10 cellular contexts compared by ENCODE assay signal in genomic region chr5:59042683-59043082, GRCh38.
A peak's percentile ranks its signal among the peaks of the same experiment; 100 is the strongest.
DNase-seq lines count a peak whose midpoint lies in the region; ATAC-seq and TF ChIP-seq lines count a peak whose summit lies in the region.
"Had no signal": no experiment of that assay in that cellular context is flagged by ENCODE, and none has a peak within 500 bp of the region (broad histone marks: within the 10 kb centered on the region; RNA-seq: fewer than 3 reads in every experiment).

No MANE protein-coding gene starts in this region.

- H3K9me3 Mint-ChIP-seq in T-helper 1 cell treated with Interleukin-12 subunit alpha and Interleukin-12 subunit beta and Interleukin-4 antibody, amounts not matched to agents 30 μg/mL and 1 μg/mL, for 36 hours = no peaks in the 10 kb centered on the region

- H3K4me1 ChIP-seq in gastrocnemius medialis = peaks cover 29 to 40% of the 10 kb centered on the region in 2 donors

- in situ Hi-C loops in gastrocnemius medialis (cut with MboI; ENCODE audit: low sequenced_read_pairs in 4 of 4) = loop anchor here (25.0 kb wide), 1 partner anchor 320 kb away; no protein-coding TSS in a partner anchor

- ATAC-seq in gastrocnemius medialis = peak in 1 of 2 donors; percentile 15
- ATAC-seq: mucosa of descending colon had no signal

- DNase-seq in T-helper 1 cell (no peak), SW480 (ENCODE audit: low spot score) (peak; percentile 34), fibroblast of villous mesenchyme (ENCODE audit: low read depth) (peak; percentile 14), gastrocnemius medialis (peak; percentile 48 to 70), activated gamma-delta T cell treated with Interleukin-2 at 50 U/mL for 16 hours (no peak), NCI-H1092 treated with DMSO at 0.1 percent for 48 hours (lab: John Stamatoyannopoulos, UW) (no peak), NCI-H146 (lab: John Stamatoyannopoulos, UW) (no peak)

- TF ChIP-seq POLR2A in gastrocnemius medialis (IDR thresholded peaks at IDR 0.05) = no peak

- peak overlapping the region; percentile 83 to 93 (median 91) for H3K27ac ChIP-seq in gastrocnemius medialis
- H3K27ac ChIP-seq: brain microvascular endothelial cell had no signal

- H3K36me3 Mint-ChIP-seq in T-helper 1 cell treated with Interleukin-12 subunit alpha and Interleukin-12 subunit beta and Interleukin-4 antibody, amounts not matched to agents 30 μg/mL and 1 μg/mL, for 36 hours (ENCODE audit: low read depth) = peaks cover 13% of the 10 kb centered on the region

- H3K4me1 Mint-ChIP-seq in T-helper 1 cell treated with Interleukin-12 subunit alpha and Interleukin-12 subunit beta and Interleukin-4 antibody, amounts not matched to agents 30 μg/mL and 1 μg/mL, for 36 hours (ENCODE audit: low read depth) = peaks cover 27% of the 10 kb centered on the region

- no peaks in the 10 kb centered on the region for H3K36me3 ChIP-seq in gastrocnemius medialis
- H3K36me3 ChIP-seq: brain microvascular endothelial cell had no signal

- peak overlapping the region; percentile 26 for H3K4me3 Mint-ChIP-seq in T-helper 1 cell treated with Interleukin-12 subunit alpha and Interleukin-12 subunit beta and Interleukin-4 antibody, amounts not matched to agents 30 μg/mL and 1 μg/mL, for 36 hours

- intact Hi-C loops in gastrocnemius medialis (cut with DNase I; ENCODE audit: low total_unique reads) = no loop called here

- no peaks in the 10 kb centered on the region for H3K9me3 ChIP-seq in gastrocnemius medialis
- H3K9me3 ChIP-seq: mucosa of descending colon had no signal

- H3K27me3 Mint-ChIP-seq in T-helper 1 cell treated with Interleukin-12 subunit alpha and Interleukin-12 subunit beta and Interleukin-4 antibody, amounts not matched to agents 30 μg/mL and 1 μg/mL, for 36 hours (ENCODE audit: low read depth) = no peaks in the 10 kb centered on the region

- TF ChIP-seq CTCF in fibroblast of villous mesenchyme (IDR thresholded peaks at IDR 0.05; ENCODE audit: insufficient read depth, low read depth, low read length) = no peak
- no peak for TF ChIP-seq CTCF in gastrocnemius medialis (IDR thresholded peaks at IDR 0.05 in 4 of 5, conservative IDR thresholded peaks at IDR 0.05 in 1 of 5)

- no peaks in the 10 kb centered on the region for H3K27me3 ChIP-seq in gastrocnemius medialis
- H3K27me3 ChIP-seq: brain microvascular endothelial cell had no signal

- H3K27ac Mint-ChIP-seq in T-helper 1 cell treated with Interleukin-12 subunit alpha and Interleukin-12 subunit beta and Interleukin-4 antibody, amounts not matched to agents 30 μg/mL and 1 μg/mL, for 36 hours = peak overlapping the region; percentile 50

- H3K4me3 ChIP-seq in fibroblast of villous mesenchyme (ENCODE audit: low read depth, low read length) = no peak overlapping the region
- H3K4me3 ChIP-seq in gastrocnemius medialis = peak overlapping the region in 1 of 4 donors; percentile 3
- H3K4me3 ChIP-seq: mucosa of descending colon had no signal

Comparison
In these comparisons a context has a peak if more than half of its experiments do, and no peak if none do; other contexts are left out.
1. DNase-seq: peak in SW480 (single experiment), fibroblast of villous mesenchyme (single experiment) and gastrocnemius medialis (2 of 2); none in T-helper 1 cell (0 of 5), activated gamma-delta T cell treated with Interleukin-2 at 50 U/mL for 16 hours (single experiment), NCI-H1092 treated with DMSO at 0.1 percent for 48 hours (single experiment) and NCI-H146 (single experiment).